ENCODE assay signal across 1 cellular context in the genomic region with DNA sequence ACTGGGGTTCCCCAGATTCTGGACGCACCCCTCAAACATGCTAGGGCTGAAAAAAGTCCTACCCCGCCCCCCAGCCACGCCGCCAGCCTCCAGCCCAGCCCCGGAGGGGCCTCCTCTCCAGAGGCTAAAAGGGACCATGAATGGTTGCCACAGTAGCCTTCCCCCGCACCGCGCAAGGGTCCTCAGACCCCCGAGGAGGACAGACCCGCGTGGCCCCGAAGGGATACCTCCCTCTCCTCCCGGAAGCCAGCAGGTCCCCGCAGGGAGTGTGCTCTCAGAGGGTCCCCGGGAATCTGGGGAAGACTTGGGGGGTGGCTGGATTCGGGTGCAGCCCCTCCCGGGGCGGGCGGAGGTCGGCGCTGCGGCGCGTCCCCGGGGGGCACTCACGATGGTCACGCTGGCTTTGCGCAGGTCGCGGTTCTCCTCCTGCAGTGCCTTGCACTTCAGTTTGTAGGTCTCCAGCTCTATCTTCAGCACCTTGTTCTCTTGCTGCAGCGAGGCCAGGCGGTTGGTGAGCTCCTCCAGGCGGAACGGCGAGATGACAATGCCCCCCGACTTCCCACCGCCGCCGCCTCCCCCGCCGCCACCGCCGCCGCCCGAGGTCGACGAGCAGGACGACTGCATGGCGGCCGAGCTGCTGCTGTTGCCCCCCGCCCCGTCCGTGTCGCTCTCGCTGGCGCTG.
TF ChIP-seq lines count a peak whose summit lies in the region.

No MANE protein-coding gene starts in this region.

TF ChIP-seq in SK-N-SH, 30 proteins besides CTCF, POLR2A, EP300 and RAD21 (continued from another document):
- TF ChIP-seq PBX3 (IDR thresholded peaks at IDR 0.05) = no peak
- TF ChIP-seq RXRA (IDR thresholded peaks at IDR 0.05; ENCODE audit: borderline replicate concordance, low read depth) = no peak
- no peak for TF ChIP-seq FOXM1 (IDR thresholded peaks at IDR 0.05; ENCODE audit: low read depth)
- TF ChIP-seq JUND (IDR thresholded peaks at IDR 0.05) = no peak
- TF ChIP-seq MXI1 (IDR thresholded peaks at IDR 0.05; ENCODE audit: low read depth, low read length) = no peak
- no peak for TF ChIP-seq ZBTB33 (IDR thresholded peaks at IDR 0.05; ENCODE audit: borderline replicate concordance, low read depth)
- TF ChIP-seq SIN3A (IDR thresholded peaks at IDR 0.05; ENCODE audit: borderline replicate concordance, low read depth, low read length) = no peak
- no peak for TF ChIP-seq FOXJ3 (CRISPR knock-in tag; IDR thresholded peaks at IDR 0.05)
- TF ChIP-seq, protein P1, sequence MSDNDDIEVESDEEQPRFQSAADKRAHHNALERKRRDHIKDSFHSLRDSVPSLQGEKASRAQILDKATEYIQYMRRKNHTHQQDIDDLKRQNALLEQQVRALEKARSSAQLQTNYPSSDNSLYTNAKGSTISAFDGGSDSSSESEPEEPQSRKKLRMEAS (IDR thresholded peaks at IDR 0.05; ENCODE audit: low read depth) = no peak
- TF ChIP-seq SMC3 (IDR thresholded peaks at IDR 0.05; ENCODE audit: low read depth, low read length) = no peak
- TF ChIP-seq TCF12 (IDR thresholded peaks at IDR 0.05) = no peak
TF ChIP-seq in SK-N-SH: peak in this region for 0.
